30 cellular contexts compared by ENCODE assay signal in the genomic region with DNA sequence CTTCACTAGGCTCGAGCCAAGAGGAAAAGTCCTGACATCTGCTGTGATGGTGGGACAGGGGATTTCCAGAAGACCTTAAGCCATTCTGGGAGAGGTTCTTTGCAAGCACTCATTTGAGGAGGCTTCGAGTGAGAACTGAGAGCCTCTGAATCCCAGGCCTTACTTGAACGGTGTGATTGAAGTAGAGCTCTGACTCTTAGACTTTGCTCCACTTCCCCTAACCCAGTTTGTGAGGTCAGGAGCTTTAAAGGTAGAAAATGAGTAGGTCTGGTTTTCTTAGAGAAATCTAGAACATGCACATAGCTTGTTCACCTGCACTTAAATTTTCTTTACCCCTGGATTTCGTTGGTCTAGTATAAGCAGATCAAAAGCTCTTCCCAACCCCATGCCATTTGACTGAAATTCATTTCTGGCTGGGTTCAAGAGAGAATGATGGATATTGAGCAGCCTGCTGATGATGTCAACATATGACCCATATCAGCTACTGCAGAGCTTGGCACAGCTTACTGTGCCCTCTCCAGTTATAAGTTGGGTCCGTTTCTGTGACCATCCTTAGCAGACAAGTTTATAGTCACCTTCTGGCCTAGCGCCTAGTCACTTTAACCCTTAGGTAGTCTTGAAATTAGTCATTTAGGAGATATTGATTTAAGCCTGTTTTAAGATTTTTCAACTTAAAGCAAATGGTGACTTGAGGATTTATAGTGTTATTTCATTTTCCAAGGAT.
"Had no signal": no experiment of that assay in that cellular context is flagged by ENCODE, and none has a peak within 500 bp of the region (broad histone marks: within the 10 kb centered on the region; RNA-seq: fewer than 3 reads in every experiment).

No MANE protein-coding gene starts in this region.

- DNase-seq: naive B cell; naive thymus-derived CD8-positive, alpha-beta T cell; nephron progenitor cell; nucleus accumbens; ovary; posterior cingulate gyrus; psoas muscle; right cardiac atrium; right lobe of liver; sigmoid colon; small intestine; stimulated activated CD4-positive, alpha-beta T cell treated with anti-CD3 and anti-CD28 coated beads, Interleukin-15, amount 100 ng/mL, for 24 hours; stimulated activated CD4-positive, alpha-beta T cell treated with anti-CD3 and anti-CD28 coated beads, Interleukin-2, amount 100 ng/mL, for 24 hours; stimulated activated CD4-positive, alpha-beta T cell treated with anti-CD3 and anti-CD28 coated beads, Interleukin-2, amount 100 ng/mL, for 48 hours; stimulated activated CD4-positive, alpha-beta T cell treated with anti-CD3 and anti-CD28 coated beads, Interleukin-4, amount 100 ng/mL, for 24 hours; stimulated activated naive CD4-positive, alpha-beta T cell; testis; tibial artery; transverse colon; upper lobe of right lung; uterus had no signal

- H3K27ac Mint-ChIP-seq: naive thymus-derived CD8-positive, alpha-beta T cell; natural killer cell treated with Interleukin-12 subunit alpha and Interleukin-12 subunit beta and Interleukin-15 and Interleukin-18, amount 100 ng/mL, for 72 hours; nephron progenitor cell; progenitor cell of endocrine pancreas; stimulated activated memory B cell treated with anti-CD40 and anti-IgM and Interleukin-4, amounts not matched to agents 10 μg/mL and 1 μg/mL and 100 μg/mL, for 72 hours; stimulated activated naive CD8-positive, alpha-beta T cell treated with anti-CD3 and anti-CD28 coated beads, Interleukin-15, Interleukin-2, amounts not matched to agents 100 ng/mL and 50 ng/mL, for 24 hours; type B pancreatic cell had no signal

- H3K4me3 ChIP-seq: ovary, psoas muscle, right lobe of liver, sigmoid colon, suprapubic skin, testis, tibial artery, transverse colon, upper lobe of right lung, uterus had no signal

- H3K27me3 Mint-ChIP-seq: stimulated activated memory B cell treated with anti-CD40 and anti-IgM and Interleukin-4, amounts not matched to agents 10 μg/mL and 1 μg/mL and 100 μg/mL, for 72 hours had no signal

- H3K27me3 ChIP-seq: ovary, right lobe of liver, sigmoid colon, suprapubic skin, testis, tibial artery, transverse colon, upper lobe of right lung, uterus had no signal

- H3K79me2 ChIP-seq: parathyroid adenoma had no signal

- H3K9me3 Mint-ChIP-seq: naive thymus-derived CD8-positive, alpha-beta T cell; natural killer cell treated with Interleukin-12 subunit alpha and Interleukin-12 subunit beta and Interleukin-15 and Interleukin-18, amount 100 ng/mL, for 72 hours; nephron progenitor cell; neural crest cell; stimulated activated memory B cell treated with anti-CD40 and anti-IgM and Interleukin-4, amounts not matched to agents 10 μg/mL and 1 μg/mL and 100 μg/mL, for 72 hours; stimulated activated naive CD8-positive, alpha-beta T cell treated with anti-CD3 and anti-CD28 coated beads, Interleukin-15, Interleukin-2, amounts not matched to agents 100 ng/mL and 50 ng/mL, for 24 hours; type B pancreatic cell had no signal

- H3K4me3 Mint-ChIP-seq: naive B cell; naive thymus-derived CD8-positive, alpha-beta T cell; natural killer cell treated with Interleukin-12 subunit alpha and Interleukin-12 subunit beta and Interleukin-15 and Interleukin-18, amount 100 ng/mL, for 72 hours; nephron progenitor cell; neural crest cell; stimulated activated memory B cell treated with anti-CD40 and anti-IgM and Interleukin-4, amounts not matched to agents 10 μg/mL and 1 μg/mL and 100 μg/mL, for 72 hours; stimulated activated naive CD8-positive, alpha-beta T cell treated with anti-CD3 and anti-CD28 coated beads, Interleukin-15, Interleukin-2, amounts not matched to agents 100 ng/mL and 50 ng/mL, for 24 hours had no signal

- H2AFZ ChIP-seq: parathyroid adenoma had no signal

- H3K9ac ChIP-seq: parathyroid adenoma had no signal

- FAIRE-seq: small intestine had no signal

- H3K36me3 ChIP-seq: neutrophil, ovary, right lobe of liver, suprapubic skin, transverse colon, upper lobe of right lung, uterus had no signal

- H3K27ac ChIP-seq: neutrophil, ovary, parathyroid adenoma, psoas muscle, right lobe of liver, sigmoid colon, suprapubic skin, testis, tibial artery, transverse colon, upper lobe of right lung, uterus had no signal

- ATAC-seq: naive thymus-derived CD8-positive, alpha-beta T cell; natural killer cell treated with Interleukin-12 subunit alpha and Interleukin-12 subunit beta and Interleukin-15 and Interleukin-18, amount 100 ng/mL, for 72 hours; psoas muscle; right cardiac atrium; stimulated activated memory B cell treated with anti-CD40 and anti-IgM and Interleukin-4, amounts not matched to agents 10 μg/mL and 1 μg/mL and 100 μg/mL, for 72 hours had no signal

- H3K36me3 Mint-ChIP-seq: naive B cell; naive thymus-derived CD8-positive, alpha-beta T cell; natural killer cell treated with Interleukin-12 subunit alpha and Interleukin-12 subunit beta and Interleukin-15 and Interleukin-18, amount 100 ng/mL, for 72 hours; stimulated activated memory B cell treated with anti-CD40 and anti-IgM and Interleukin-4, amounts not matched to agents 10 μg/mL and 1 μg/mL and 100 μg/mL, for 72 hours; type B pancreatic cell had no signal

- H3K4me1 ChIP-seq: parathyroid adenoma, right lobe of liver, testis, tibial artery, transverse colon, upper lobe of right lung, uterus had no signal

- H3K9me3 ChIP-seq: neutrophil, ovary, psoas muscle, right lobe of liver, sigmoid colon, suprapubic skin, testis, tibial artery, transverse colon, upper lobe of right lung, uterus had no signal
